In the genomic region with DNA sequence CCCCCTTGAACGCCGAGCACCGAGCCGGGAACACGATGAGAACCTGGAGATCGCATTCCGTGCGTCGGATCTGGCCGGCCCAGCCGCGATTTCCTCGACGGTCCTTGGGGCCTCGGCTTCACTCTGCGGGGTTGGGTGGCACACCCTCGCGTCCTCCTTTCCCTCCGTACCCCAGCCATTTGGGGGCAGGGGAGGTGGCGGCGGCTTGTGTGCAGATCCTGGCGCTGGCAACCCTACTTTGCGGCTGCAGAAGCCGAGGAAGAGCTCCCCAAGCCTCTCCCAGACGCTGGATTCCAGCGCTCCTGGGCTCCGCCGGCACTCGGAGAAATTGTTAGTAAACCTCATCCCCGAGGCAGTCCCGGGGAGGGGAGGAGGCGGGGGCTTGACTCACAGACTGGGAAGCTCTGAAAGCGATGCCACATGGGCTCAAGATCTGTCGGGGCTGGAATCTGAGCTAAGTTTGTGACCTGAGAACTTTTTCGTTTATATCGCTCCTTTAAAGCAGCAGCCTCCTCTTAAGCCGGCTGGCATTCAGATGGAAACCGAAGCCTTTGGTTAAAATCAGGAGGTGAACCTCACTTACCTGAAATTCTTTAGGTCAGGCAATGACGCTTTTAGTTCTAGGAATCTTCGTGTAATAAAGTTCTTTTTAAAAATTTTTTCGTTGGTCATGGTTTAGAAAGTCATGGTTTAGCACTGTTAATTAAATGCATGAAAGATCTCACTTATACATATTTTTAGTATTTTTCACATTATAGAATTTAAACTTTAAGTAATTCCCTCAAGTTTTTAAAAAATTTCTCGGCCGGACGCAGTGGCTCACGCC, we compare ENCODE assay signal across 8 cellular contexts. TPM values are rescaled to one million over a fixed set of nuclear protein-coding genes. Genes with fewer than 3 reads are reported as not detected.
A peak's percentile ranks its signal among the peaks of the same experiment; 100 is the strongest.
DNase-seq lines count a peak whose midpoint lies in the region; ATAC-seq, FAIRE-seq and TF ChIP-seq lines count a peak whose summit lies in the region.

No MANE protein-coding gene starts in this region.

- H3K4me2 ChIP-seq in PC-9 = peak overlapping the region; percentile 79

- CTCF ChIA-PET in PC-9 (lab: Charles Lee) = interaction anchor here (0.5 to 0.9 kb wide), 6 partner anchors 42 to 195 kb away, joined by 3 to 9 read pairs (median 3); no protein-coding TSS in a partner anchor

- WGBS in adrenal gland, 4 donors = 6 to 25% (median 10%) methylated on average over 15 to 45 of the region's 45 CpGs

- FAIRE-seq in GM12891 (lab: Jason Lieb, UNC) = no peak

- no peaks in the 10 kb centered on the region for H3K9me2 ChIP-seq in PC-9 (ENCODE audit: insufficient read depth)

- TF ChIP-seq POLR2A in GM12891 (IDR thresholded peaks at IDR 0.05; ENCODE audit: low read depth, low read length) (no peak), adrenal gland (IDR thresholded peaks at IDR 0.05) (peak in 1 of 2 donors; percentile 72)

- DNase-seq in A172 (ENCODE audit: low spot score) (peak; percentile 71), GM12891 (ENCODE audit: insufficient read length, low spot score) (peak; percentile 19), PC-9 (peak; percentile 74 to 81), adrenal gland (peak; percentile 76 to 89 (median 87)), cardiac septum (ENCODE audit: low spot score) (peak; percentile 90), omental fat pad (ENCODE audit: low spot score) (peak; percentile 59), NOMO-1 treated with DMSO at 0.1 percent for 48 hours (lab: John Stamatoyannopoulos, UW; ENCODE audit: unreplicated experiment) (no peak)

- H3K27me3 ChIP-seq in PC-9 (ENCODE audit: insufficient read depth, low read depth) = no peaks in the 10 kb centered on the region
- H3K27me3 ChIP-seq in adrenal gland = no peaks in the 10 kb centered on the region

- H3K79me2 ChIP-seq in PC-9 (ENCODE audit: low read depth) = peaks cover 29% of the 10 kb centered on the region

- ATAC-seq in HG02938 (IDR thresholded peaks at IDR 0.05; ENCODE audit: unreplicated experiment) (peak; percentile 13), omental fat pad (ENCODE audit: low FRiP score) (peak; percentile 76)

- no peak for TF ChIP-seq CTCF in PC-9 (conservative IDR thresholded peaks at IDR 0.05)
- peak in 1 of 6 experiments; percentile 1 for TF ChIP-seq CTCF in adrenal gland (IDR thresholded peaks at IDR 0.05)
- TF ChIP-seq CTCF in omental fat pad (IDR thresholded peaks at IDR 0.05) = no peak

- H2AFZ ChIP-seq in PC-9 = peak overlapping the region; percentile 90

- intact Hi-C loops in PC-9 (cut with micrococcal nuclease; ENCODE audit: unreplicated experiment) (loop anchor here (2.0 to 10.0 kb wide), 2 partner anchors 93 to 193 kb away; a partner anchor contains a TSS), adrenal gland (cut with DNase I) (no loop called here), cardiac septum (cut with DNase I) (no loop called here)

- peaks cover 4% of the 10 kb centered on the region; the same call in 1 of the 2 replicates for H3F3A ChIP-seq in PC-9 (ENCODE audit: insufficient read depth, low read depth)

- no peaks in the 10 kb centered on the region for H3K9me3 ChIP-seq in PC-9 (ENCODE audit: insufficient read depth, low read depth)
- no peaks in the 10 kb centered on the region for H3K9me3 ChIP-seq in adrenal gland (replicated peaks in 1 of 3)

- POLR2A ChIA-PET in PC-9 (lab: Charles Lee; ENCODE audit: unreplicated experiment) = interaction anchor here (0.6 to 0.9 kb wide), 8 partner anchors 15 to 1615 kb away, joined by 3 to 7 read pairs (median 6); no protein-coding TSS in a partner anchor

- H3K36me3 ChIP-seq in PC-9 (ENCODE audit: low read depth) (no peaks in the 10 kb centered on the region), adrenal gland (replicated peaks in 1 of 2) (no peaks in the 10 kb centered on the region)

- H3K4me3 ChIP-seq in PC-9 = peak overlapping the region; percentile 74
- H3K4me3 ChIP-seq in adrenal gland = peak overlapping the region; percentile 55 to 86 (median 68)

- H3K4me1 ChIP-seq in PC-9 (replicated peaks; ENCODE audit: insufficient read depth) (peaks cover 17% of the 10 kb centered on the region), adrenal gland (replicated peaks in 1 of 2) (peaks cover 0 to 8% of the 10 kb centered on the region in 2 donors)

- H3K27ac ChIP-seq in PC-9 (peak overlapping the region; percentile 83), adrenal gland (peak overlapping the region; percentile 87 to 95 (median 90))

- TSS peak; percentile 27 for BruUV-seq in PC-9 (replicated peaks; lab: Mats Ljungman, UMichigan)

- H4K20me1 ChIP-seq in PC-9 (ENCODE audit: insufficient read depth) = no peaks in the 10 kb centered on the region

TF ChIP-seq in GM12891, 5 proteins besides CTCF, POLR2A, EP300 and RAD21:
- no peak for TF ChIP-seq POU2F2 (IDR thresholded peaks at IDR 0.05; ENCODE audit: low read depth, low read length)
- no peak for TF ChIP-seq SPI1 (IDR thresholded peaks at IDR 0.05; ENCODE audit: low read depth, low read length)
- no peak for TF ChIP-seq POLR2AphosphoS5 (IDR thresholded peaks at IDR 0.05; ENCODE audit: low read depth, low read length)
- no peak for TF ChIP-seq PAX5 (IDR thresholded peaks at IDR 0.05; ENCODE audit: insufficient read depth, low read length, severe bottlenecking)
- TF ChIP-seq TAF1 (IDR thresholded peaks at IDR 0.05; ENCODE audit: low read depth, low read length) = no peak
TF ChIP-seq in GM12891: peak in this region for 0.

RNA-seq across cellular contexts. Expression of a gene that starts 0.8 kb away (rescaled TPM):
- 32.0 and 40.8 TPM in 2 replicates for total RNA-seq in A172 (2014; rRNA removed; shearing (Covaris generic))
- 22.8 TPM for polyA plus RNA-seq in GM12891 (2012; ENCODE audit: low read depth, missing spikeins)
- 28.5 and 43.3 TPM in 2 replicates for total RNA-seq in PC-9 (2021)
- total RNA-seq in adrenal gland = 10 to 100 TPM; 14.5 to 67.4 (median 44.4) TPM
- polyA plus RNA-seq in adrenal gland = 10 to 100 TPM in 1 of 3 donors, 1 to 10 TPM in 2; 7.7 to 17.2 (median 8.7) TPM
- total RNA-seq in cardiac septum = 14.3 TPM
- 100 to 1,000 TPM in 2 of 4 donors, 10 to 100 TPM in 2; 80.9 to 145 (median 100) TPM for total RNA-seq in omental fat pad
